1 cellular context compared by ENCODE assay signal in the genomic region with DNA sequence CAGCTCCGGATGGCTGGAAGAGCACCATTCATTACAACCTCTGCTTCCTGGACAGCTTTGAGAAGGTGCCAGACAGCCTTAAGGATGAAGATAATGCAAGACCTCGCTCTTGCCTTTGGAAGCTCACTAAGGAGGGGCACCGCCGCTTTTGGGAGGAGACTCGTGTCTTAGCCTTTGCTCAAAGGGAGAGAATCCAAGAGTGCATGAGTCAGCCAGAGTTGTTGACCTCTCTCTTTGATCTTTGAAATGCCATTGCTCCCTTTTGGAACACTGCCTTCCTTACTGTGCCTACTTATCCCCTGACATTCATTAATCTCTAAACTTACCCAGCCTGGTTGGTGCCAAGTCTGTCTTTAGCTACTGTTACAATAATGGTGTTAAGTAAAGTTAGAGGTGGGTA.
TF ChIP-seq lines count a peak whose summit lies in the region.

No MANE protein-coding gene starts in this region.

TF ChIP-seq in liver, 16 proteins besides CTCF, POLR2A, EP300 and RAD21 (continued from another document):
- TF ChIP-seq ZBTB33 (IDR thresholded peaks at IDR 0.05) (no peak), FOXA2 (IDR thresholded peaks at IDR 0.05) (no peak), HNF4G (IDR thresholded peaks at IDR 0.05) (no peak), YY1 (IDR thresholded peaks at IDR 0.05) (peak; percentile 16), EGR1 (IDR thresholded peaks at IDR 0.05; ENCODE audit: low read depth in 2 of 2) (no peak), RXRA (IDR thresholded peaks at IDR 0.05) (peak; percentile 59 to 77), SP1 (IDR thresholded peaks at IDR 0.05) (no peak), FOXA1 (IDR thresholded peaks at IDR 0.05) (no peak), NR2F2 (IDR thresholded peaks at IDR 0.05) (no peak), HNF4A (conservative IDR thresholded peaks at IDR 0.05) (peak; percentile 52 to 56)
- TF ChIP-seq, protein P1, sequence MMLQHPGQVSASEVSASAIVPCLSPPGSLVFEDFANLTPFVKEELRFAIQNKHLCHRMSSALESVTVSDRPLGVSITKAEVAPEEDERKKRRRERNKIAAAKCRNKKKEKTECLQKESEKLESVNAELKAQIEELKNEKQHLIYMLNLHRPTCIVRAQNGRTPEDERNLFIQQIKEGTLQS (IDR thresholded peaks at IDR 0.05), result no peak
TF ChIP-seq in liver: peak in this region for 4.
